ENCODE assay signal across 28 cellular contexts in genomic region chr22:45051946-45052345, GRCh38. TPM values are rescaled to one million over a fixed set of nuclear protein-coding genes. Genes with fewer than 3 reads are reported as not detected.
"Had no signal": no experiment of that assay in that cellular context is flagged by ENCODE, and none has a peak within 500 bp of the region (broad histone marks: within the 10 kb centered on the region; RNA-seq: fewer than 3 reads in every experiment).

No MANE protein-coding gene starts in this region.

- H3K27ac ChIP-seq: brain microvascular endothelial cell, cardiac muscle cell, SJCRH30, WERI-Rb-1 had no signal

- H3K9me3 Mint-ChIP-seq: activated CD4-positive, alpha-beta memory T cell treated with anti-CD3 and anti-CD28 coated beads, Interleukin-2, amount 10 ng/mL, durations not matched to agents 7 days and 5 days; activated naive CD4-positive, alpha-beta T cell treated with anti-CD3 and anti-CD28 coated beads, Interleukin-2, amount 10 ng/mL, durations not matched to agents 7 days and 5 days; activated naive CD8-positive, alpha-beta T cell treated with anti-CD3 and anti-CD28 coated beads for 36 hours had no signal

- H3K4me1 Mint-ChIP-seq: activated CD4-positive, alpha-beta memory T cell treated with anti-CD3 and anti-CD28 coated beads, Interleukin-2, amount 10 ng/mL, durations not matched to agents 7 days and 5 days; activated CD4-positive, alpha-beta T cell treated with anti-CD3 and anti-CD28 coated beads for 36 hours; activated naive CD4-positive, alpha-beta T cell treated with anti-CD3 and anti-CD28 coated beads, Interleukin-2, amount 10 ng/mL, durations not matched to agents 7 days and 5 days; activated naive CD8-positive, alpha-beta T cell treated with anti-CD3 and anti-CD28 coated beads for 36 hours had no signal

- H3K4me3 Mint-ChIP-seq: activated CD4-positive, alpha-beta memory T cell treated with anti-CD3 and anti-CD28 coated beads, Interleukin-2, amount 10 ng/mL, durations not matched to agents 7 days and 5 days; activated CD4-positive, alpha-beta T cell treated with anti-CD3 and anti-CD28 coated beads for 36 hours; activated naive CD4-positive, alpha-beta T cell treated with anti-CD3 and anti-CD28 coated beads, Interleukin-2, amount 10 ng/mL, durations not matched to agents 7 days and 5 days; activated naive CD8-positive, alpha-beta T cell treated with anti-CD3 and anti-CD28 coated beads for 36 hours had no signal

- H3K4me3 ChIP-seq: cardiac muscle cell, SJCRH30 had no signal

- H3K4me1 ChIP-seq: SJCRH30 had no signal

- DNase-seq: activated CD4-positive, alpha-beta memory T cell treated with anti-CD3 and anti-CD28 coated beads, Interleukin-2, amount 10 ng/mL, durations not matched to agents 7 days and 5 days; activated CD4-positive, alpha-beta T cell treated with anti-CD3 and anti-CD28 coated beads for 36 hours; activated CD4-positive, alpha-beta T cell treated with anti-CD3 and anti-CD28 coated beads, Interleukin-2, amount 50 U/mL, for 1 hour; activated gamma-delta T cell treated with Interleukin-2 at 50 U/mL for 16 hours; activated naive CD4-positive, alpha-beta T cell treated with anti-CD3 and anti-CD28 coated beads, Interleukin-2, amount 10 ng/mL, durations not matched to agents 7 days and 5 days; activated naive CD8-positive, alpha-beta T cell treated with anti-CD3 and anti-CD28 coated beads for 36 hours; activated T-cell treated with anti-CD3 and anti-CD28 coated beads for 4 hours; activated T-cell treated with anti-CD3 and anti-CD28 coated beads, Interleukin-2, amount 50 U/mL, for 48 hours; brain microvascular endothelial cell; NCI-H1092; NCI-H1417 treated with DMSO at 0.1 percent for 48 hours; NCI-H1694 treated with DMSO at 0.1 percent for 48 hours; NCI-H2029 treated with DMSO at 0.1 percent for 48 hours; NCI-H345; NCI-H510A; NCI-H526 treated with DMSO at 0.1 percent for 48 hours; NK-92 treated with Interleukin-12 subunit alpha and Interleukin-12 subunit beta, amount 100 ng/mL, for 24 hours; OCI-M1; RPMI8226; SJCRH30; SK-N-SH; T-helper 1 cell; WERI-Rb-1 had no signal

- H3K36me3 Mint-ChIP-seq: activated naive CD4-positive, alpha-beta T cell treated with anti-CD3 and anti-CD28 coated beads, Interleukin-2, amount 10 ng/mL, durations not matched to agents 7 days and 5 days; activated naive CD8-positive, alpha-beta T cell treated with anti-CD3 and anti-CD28 coated beads for 36 hours had no signal

- H3K9me3 ChIP-seq: SJCRH30, SK-N-SH had no signal

- ATAC-seq: activated CD4-positive, alpha-beta T cell treated with anti-CD3 and anti-CD28 coated beads for 36 hours; Panc1; Right ventricle myocardium inferior had no signal

- H3K36me3 ChIP-seq: brain microvascular endothelial cell, cardiac muscle cell, SJCRH30, WERI-Rb-1 had no signal

- H3K9ac ChIP-seq: SK-N-SH had no signal

- H3K27me3 ChIP-seq: brain microvascular endothelial cell had no signal

- H3K27ac Mint-ChIP-seq: activated CD4-positive, alpha-beta memory T cell treated with anti-CD3 and anti-CD28 coated beads, Interleukin-2, amount 10 ng/mL, durations not matched to agents 7 days and 5 days; activated CD4-positive, alpha-beta T cell treated with anti-CD3 and anti-CD28 coated beads for 36 hours; activated naive CD4-positive, alpha-beta T cell treated with anti-CD3 and anti-CD28 coated beads, Interleukin-2, amount 10 ng/mL, durations not matched to agents 7 days and 5 days; activated naive CD8-positive, alpha-beta T cell treated with anti-CD3 and anti-CD28 coated beads for 36 hours; activated T-helper 2 cell treated with anti-CD3 and anti-CD28 coated beads, Interferon-gamma antibody, Interleukin-2, Interleukin-4, amounts not matched to agents 10 μg/mL and 5 μg/mL and 100 μg/mL, durations not matched to agents 14 hours and 24 hours and 36 hours had no signal

RNA-seq across cellular contexts. Expression of gene PHF21B, which starts 42.1 kb away (rescaled TPM):
- total RNA-seq: activated CD4-positive, alpha-beta memory T cell treated with anti-CD3 and anti-CD28 coated beads, Interleukin-2, amount 10 ng/mL, durations not matched to agents 7 days and 5 days; activated CD4-positive, alpha-beta T cell treated with anti-CD3 and anti-CD28 coated beads for 36 hours; Right ventricle myocardium inferior; T-helper 2 cell treated with Interferon-gamma antibody and Interleukin-4, amounts not matched to agents 100 ng/mL and 5 ng/mL, for 36 hours had no signal
